ENCODE assay signal across 1 cellular context in the genomic region with DNA sequence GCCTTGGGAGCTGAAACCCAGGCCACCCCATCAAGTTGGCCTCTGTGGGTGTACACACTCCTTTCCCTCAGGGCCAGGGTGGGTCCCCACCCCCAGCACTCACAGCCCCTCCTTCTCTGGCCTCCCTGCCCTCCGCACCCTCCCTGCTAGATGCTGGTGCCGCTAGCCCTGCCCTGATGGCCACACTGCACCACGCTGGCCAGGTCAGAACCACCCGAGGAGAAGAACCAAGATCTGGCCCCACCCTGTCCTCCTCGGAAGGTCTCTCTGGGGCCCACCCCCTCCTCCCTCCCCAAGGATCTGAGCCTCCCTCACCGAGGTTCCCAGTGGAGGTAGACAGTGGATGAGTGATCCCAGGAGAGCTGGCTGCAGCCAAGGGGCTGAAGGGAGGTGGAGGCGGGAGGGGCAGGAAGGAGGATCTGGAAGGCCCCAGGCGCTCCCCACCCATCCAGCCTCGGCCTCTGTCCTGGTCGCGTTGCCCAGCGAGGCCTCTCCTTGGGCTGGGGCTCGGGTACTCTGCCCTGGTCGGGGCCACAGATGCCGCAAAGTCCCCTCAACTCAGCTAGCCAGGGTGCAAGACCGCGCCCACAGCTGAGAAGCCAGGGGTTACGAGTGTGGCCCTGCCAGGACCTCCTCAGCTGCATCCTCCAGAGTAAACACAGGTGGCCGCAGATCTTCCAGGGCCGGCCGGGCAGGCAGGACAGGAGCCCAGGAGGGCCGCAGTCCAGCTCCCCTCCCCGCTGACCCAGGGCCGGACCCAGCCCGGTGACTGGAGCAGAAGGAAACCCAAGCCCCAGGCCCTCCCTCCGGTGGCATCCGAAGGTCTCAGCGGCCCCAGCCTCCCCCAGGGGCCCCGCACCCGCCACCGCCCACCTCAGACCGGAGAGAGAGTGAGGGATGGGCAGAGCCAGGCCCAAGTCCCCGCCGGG.
TF ChIP-seq lines count a peak whose summit lies in the region.

No MANE protein-coding gene starts in this region.

TF ChIP-seq in IMR-90, 13 proteins besides CTCF, POLR2A, EP300 and RAD21:
- no peak for TF ChIP-seq RCOR1 (IDR thresholded peaks at IDR 0.05; ENCODE audit: insufficient replicate concordance, low read length)
- no peak for TF ChIP-seq NFE2L2 (IDR thresholded peaks at IDR 0.05; ENCODE audit: low read depth, low read length)
- TF ChIP-seq FOS (IDR thresholded peaks at IDR 0.05; ENCODE audit: low read depth, low read length): no peak
- TF ChIP-seq BHLHE40 (IDR thresholded peaks at IDR 0.05; ENCODE audit: low read depth, low read length): no peak
- no peak for TF ChIP-seq CHD1 (IDR thresholded peaks at IDR 0.05; ENCODE audit: low read depth, low read length)
